In the genomic region with DNA sequence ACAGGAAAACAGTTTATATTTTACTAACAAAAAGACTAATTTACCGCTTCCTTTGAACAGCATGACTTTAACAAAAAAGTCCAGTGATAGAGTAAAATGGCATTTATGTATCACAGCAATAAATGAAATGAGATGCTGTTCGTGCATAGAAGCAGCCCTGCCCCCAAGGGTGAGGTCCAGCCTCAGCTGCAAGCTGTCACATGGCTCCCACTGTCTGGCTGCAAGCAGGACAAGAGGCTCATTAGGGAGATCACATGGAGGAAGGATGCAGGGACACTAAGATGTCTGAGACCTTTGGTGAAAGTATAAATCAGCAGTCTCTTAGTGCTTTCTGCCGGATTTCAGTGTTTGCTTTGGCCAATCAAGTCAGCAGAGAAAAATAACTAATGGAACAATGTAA, we compare ENCODE assay signal across 19 cellular contexts. TPM values are rescaled to one million over a fixed set of nuclear protein-coding genes. Genes with fewer than 3 reads are reported as not detected.
A peak's percentile ranks its signal among the peaks of the same experiment; 100 is the strongest.
DNase-seq lines count a peak whose midpoint lies in the region; ATAC-seq and TF ChIP-seq lines count a peak whose summit lies in the region.
"Had no signal": no experiment of that assay in that cellular context is flagged by ENCODE, and none has a peak within 500 bp of the region (broad histone marks: within the 10 kb centered on the region; RNA-seq: fewer than 3 reads in every experiment).

No MANE protein-coding gene starts in this region.

- H3K9me2 ChIP-seq in GM23338 (ENCODE audit: insufficient read depth), result peaks cover 2% of the 10 kb centered on the region; the same call in 1 of the 2 replicates

- TF ChIP-seq CTCF in GM23338 (conservative IDR thresholded peaks at IDR 0.05; ENCODE audit: low read depth in 2 of 2) (no peak), foreskin keratinocyte (conservative IDR thresholded peaks at IDR 0.05) (no peak)

- no peaks in the 10 kb centered on the region; the same call in 2 of the 3 replicates for H3K9me3 Mint-ChIP-seq in GM23338
- H3K9me3 Mint-ChIP-seq in activated naive CD8-positive, alpha-beta T cell treated with anti-CD3 and anti-CD28 coated beads for 36 hours, result no peaks in the 10 kb centered on the region
- H3K9me3 Mint-ChIP-seq in naive thymus-derived CD4-positive, alpha-beta T cell, result peaks cover 0 to 4% (median 0%) of the 10 kb centered on the region in 11 donors

- no peak overlapping the region for H3K4me2 ChIP-seq in GM23338

- H3K36me3 Mint-ChIP-seq in GM23338 (ENCODE audit: low read depth), result no peaks in the 10 kb centered on the region; the same call in 2 of the 3 replicates
- no peaks in the 10 kb centered on the region for H3K36me3 Mint-ChIP-seq in activated naive CD8-positive, alpha-beta T cell treated with anti-CD3 and anti-CD28 coated beads for 36 hours
- H3K36me3 Mint-ChIP-seq in naive thymus-derived CD4-positive, alpha-beta T cell, result no peaks in the 10 kb centered on the region

- CTCF ChIA-PET in naive thymus-derived CD4-positive, alpha-beta T cell (lab: Charles Lee), result no interaction called here

- H3K4me1 Mint-ChIP-seq in GM23338, result peaks cover 12% of the 10 kb centered on the region
- H3K4me1 Mint-ChIP-seq in activated naive CD8-positive, alpha-beta T cell treated with anti-CD3 and anti-CD28 coated beads for 36 hours, result no peaks in the 10 kb centered on the region
- H3K4me1 Mint-ChIP-seq in naive thymus-derived CD4-positive, alpha-beta T cell, result no peaks in the 10 kb centered on the region

- DNase-seq in GM23338 (ENCODE audit: low spot score), result no peak
- DNase-seq in SJCRH30, result peak; percentile 39 to 52
- peak; percentile 93 for DNase-seq in globus pallidus (ENCODE audit: low spot score)
- peak; percentile 94 for DNase-seq in pons (ENCODE audit: low spot score)
- DNase-seq in activated naive CD8-positive, alpha-beta T cell treated with anti-CD3 and anti-CD28 coated beads for 36 hours, result no peak
- no peak for DNase-seq in foreskin keratinocyte
- DNase-seq in naive thymus-derived CD4-positive, alpha-beta T cell, result no peak
- no peak for DNase-seq in iPS-NIHi11 (ENCODE audit: low spot score)
- DNase-seq: activated CD8-positive, alpha-beta T cell treated with anti-CD3 and anti-CD28 coated beads, Interleukin-2, amount 10 ng/mL, durations not matched to agents 7 days and 5 days; activated gamma-delta T cell; COR-L47; heart right ventricle; left ventricle myocardium superior; NCI-H1092; NCI-H510A; spleen had no signal

- no peaks in the 10 kb centered on the region for H3K9me3 ChIP-seq in SJCRH30 (replicated peaks)
- no peaks in the 10 kb centered on the region for H3K9me3 ChIP-seq in naive thymus-derived CD4-positive, alpha-beta T cell (ENCODE audit: control insufficient read depth in 2 of 3, low read length in 3 of 3)
- H3K9me3 ChIP-seq: breast epithelium, heart right ventricle, neutrophil, spleen, thoracic aorta had no signal

- POLR2A ChIA-PET in naive thymus-derived CD4-positive, alpha-beta T cell (lab: Charles Lee), result no interaction called here

- ATAC-seq in GM23338 (peak; percentile 36; the same call in 1 of the 3 replicates), foreskin keratinocyte (no peak)
- ATAC-seq in naive thymus-derived CD4-positive, alpha-beta T cell, result no peak
- ATAC-seq: activated CD8-positive, alpha-beta T cell treated with anti-CD3 and anti-CD28 coated beads, Interleukin-2, amount 10 ng/mL, durations not matched to agents 7 days and 5 days; heart right ventricle; left ventricle myocardium superior had no signal

- no peak overlapping the region for H2AFZ ChIP-seq in GM23338

- H3K27ac ChIP-seq in GM23338 (ENCODE audit: low read depth) (no peak overlapping the region), SJCRH30 (no peak overlapping the region), foreskin keratinocyte (no peak overlapping the region)
- no peak overlapping the region for H3K27ac ChIP-seq in naive thymus-derived CD4-positive, alpha-beta T cell (ENCODE audit: low read depth, low read length)
- H3K27ac ChIP-seq: breast epithelium, heart right ventricle, neutrophil, spleen, thoracic aorta had no signal

- intact Hi-C loops in naive thymus-derived CD4-positive, alpha-beta T cell (cut with micrococcal nuclease), result no loop called here

- no peak overlapping the region for H3K4me3 ChIP-seq in GM23338
- H3K4me3 ChIP-seq in SJCRH30, result no peak overlapping the region
- no peak overlapping the region for H3K4me3 ChIP-seq in naive thymus-derived CD4-positive, alpha-beta T cell (ENCODE audit: low read length)
- H3K4me3 ChIP-seq: breast epithelium, heart right ventricle, spleen, thoracic aorta had no signal

- H3K79me2 ChIP-seq in GM23338 (replicated peaks; ENCODE audit: insufficient read depth), result no peaks in the 10 kb centered on the region

- no peaks in the 10 kb centered on the region for H4K20me1 ChIP-seq in GM23338 (replicated peaks; ENCODE audit: insufficient read depth)

- H3F3A ChIP-seq in GM23338 (replicated peaks; ENCODE audit: low read depth), result no peaks in the 10 kb centered on the region

- H3K4me1 ChIP-seq in GM23338 (ENCODE audit: insufficient read depth) (peaks cover 15% of the 10 kb centered on the region), SJCRH30 (peaks cover 36% of the 10 kb centered on the region), foreskin keratinocyte (peaks cover 11% of the 10 kb centered on the region)
- no peaks in the 10 kb centered on the region for H3K4me1 ChIP-seq in naive thymus-derived CD4-positive, alpha-beta T cell (ENCODE audit: control insufficient read depth in 2 of 2, insufficient read depth in 2 of 2, low read length in 2 of 2)
- H3K4me1 ChIP-seq: breast epithelium, heart right ventricle, spleen had no signal

- H3K27me3 ChIP-seq in GM23338 (ENCODE audit: insufficient read depth), result no peaks in the 10 kb centered on the region
- no peaks in the 10 kb centered on the region for H3K27me3 ChIP-seq in SJCRH30
- H3K27me3 ChIP-seq in foreskin keratinocyte, result no peaks in the 10 kb centered on the region
- H3K27me3 ChIP-seq in naive thymus-derived CD4-positive, alpha-beta T cell (ENCODE audit: control insufficient read depth in 2 of 2, insufficient read depth in 2 of 2, low read length in 2 of 2), result no peaks in the 10 kb centered on the region
- H3K27me3 ChIP-seq: breast epithelium had no signal

- H3K36me3 ChIP-seq in GM23338 (ENCODE audit: insufficient read depth) (no peaks in the 10 kb centered on the region), SJCRH30 (peaks cover 58% of the 10 kb centered on the region)
- H3K36me3 ChIP-seq in naive thymus-derived CD4-positive, alpha-beta T cell (ENCODE audit: control insufficient read depth in 2 of 3, insufficient read depth in 3 of 3, low read length in 3 of 3), result no peaks in the 10 kb centered on the region
- H3K36me3 ChIP-seq: breast epithelium, heart right ventricle, neutrophil, spleen, thoracic aorta had no signal

- H3K27ac Mint-ChIP-seq in GM23338, result no peak overlapping the region
- no peak overlapping the region for H3K27ac Mint-ChIP-seq in activated naive CD8-positive, alpha-beta T cell treated with anti-CD3 and anti-CD28 coated beads for 36 hours
- no peak overlapping the region for H3K27ac Mint-ChIP-seq in naive thymus-derived CD4-positive, alpha-beta T cell
- H3K27ac Mint-ChIP-seq: activated CD8-positive, alpha-beta T cell treated with anti-CD3 and anti-CD28 coated beads, Interleukin-2, amount 10 ng/mL, durations not matched to agents 7 days and 5 days had no signal

- no peak overlapping the region for H3K4me3 Mint-ChIP-seq in GM23338
- no peak overlapping the region for H3K4me3 Mint-ChIP-seq in activated naive CD8-positive, alpha-beta T cell treated with anti-CD3 and anti-CD28 coated beads for 36 hours
- H3K4me3 Mint-ChIP-seq in naive thymus-derived CD4-positive, alpha-beta T cell, result no peak overlapping the region
- H3K4me3 Mint-ChIP-seq: activated CD8-positive, alpha-beta T cell treated with anti-CD3 and anti-CD28 coated beads, Interleukin-2, amount 10 ng/mL, durations not matched to agents 7 days and 5 days had no signal

- H3K27me3 Mint-ChIP-seq in GM23338 (ENCODE audit: insufficient read depth, low read depth, poor library complexity), result no peaks in the 10 kb centered on the region
- H3K27me3 Mint-ChIP-seq in activated naive CD8-positive, alpha-beta T cell treated with anti-CD3 and anti-CD28 coated beads for 36 hours, result peaks cover 20% of the 10 kb centered on the region
- H3K27me3 Mint-ChIP-seq in naive thymus-derived CD4-positive, alpha-beta T cell, result peaks cover 0 to 24% (median 11%) of the 10 kb centered on the region in 5 donors

TF ChIP-seq in GM23338, 12 proteins besides CTCF, POLR2A, EP300 and RAD21 (continues in another document):
- TF ChIP-seq, protein P1, sequence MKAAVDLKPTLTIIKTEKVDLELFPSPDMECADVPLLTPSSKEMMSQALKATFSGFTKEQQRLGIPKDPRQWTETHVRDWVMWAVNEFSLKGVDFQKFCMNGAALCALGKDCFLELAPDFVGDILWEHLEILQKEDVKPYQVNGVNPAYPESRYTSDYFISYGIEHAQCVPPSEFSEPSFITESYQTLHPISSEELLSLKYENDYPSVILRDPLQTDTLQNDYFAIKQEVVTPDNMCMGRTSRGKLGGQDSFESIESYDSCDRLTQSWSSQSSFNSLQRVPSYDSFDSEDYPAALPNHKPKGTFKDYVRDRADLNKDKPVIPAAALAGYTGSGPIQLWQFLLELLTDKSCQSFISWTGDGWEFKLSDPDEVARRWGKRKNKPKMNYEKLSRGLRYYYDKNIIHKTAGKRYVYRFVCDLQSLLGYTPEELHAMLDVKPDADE (IDR thresholded peaks at IDR 0.05), result no peak
- TF ChIP-seq EZH2phosphoT487 (IDR thresholded peaks at IDR 0.05; ENCODE audit: unreplicated experiment), result no peak
- no peak for TF ChIP-seq ZNF114 (CRISPR knock-in tag; IDR thresholded peaks at IDR 0.05)
- no peak for TF ChIP-seq POLR2AphosphoS5 (IDR thresholded peaks at IDR 0.05; ENCODE audit: low read depth)
- no peak for TF ChIP-seq JUNB (IDR thresholded peaks at IDR 0.05; ENCODE audit: unreplicated experiment)
- TF ChIP-seq CREB1 (CRISPR knock-in tag; IDR thresholded peaks at IDR 0.05; ENCODE audit: low read depth), result no peak
- no peak for TF ChIP-seq ZNF331 (CRISPR knock-in tag; IDR thresholded peaks at IDR 0.05; ENCODE audit: low read depth)

RNA-seq across cellular contexts. Expression of a gene that starts 23.0 kb away (rescaled TPM):
- total RNA-seq in GM23338 (2014; rRNA removed; shearing (Covaris generic)), result 0.17 TPM in 1 of 2 replicates, not detected in the other
- polyA plus RNA-seq in GM23338 (2016; fragmentation: Nextera tagmentation; extraction: Ambion mirVana) (0.13 and 0.21 TPM in 2 replicates), foreskin keratinocyte (0.62 and 1.1 TPM in 2 replicates)
- total RNA-seq in SJCRH30 (2014; rRNA removed; shearing (Covaris generic)), result 5.9 and 9.4 TPM in 2 replicates
- total RNA-seq in activated naive CD8-positive, alpha-beta T cell treated with anti-CD3 and anti-CD28 coated beads for 36 hours, result not detected
- 1.1 and 1.7 TPM in 2 replicates for total RNA-seq in foreskin keratinocyte
- total RNA-seq in naive thymus-derived CD4-positive, alpha-beta T cell, result not detected
- not detected for polyA plus RNA-seq in naive thymus-derived CD4-positive, alpha-beta T cell
- total RNA-seq: activated CD8-positive, alpha-beta T cell treated with anti-CD3 and anti-CD28 coated beads, Interleukin-2, amount 10 ng/mL, durations not matched to agents 7 days and 5 days had no signal

Comparison
In these comparisons a context has a peak if more than half of its experiments do, and no peak if none do; other contexts are left out.
1. DNase-seq: peak in SJCRH30 (2 of 2), globus pallidus (single experiment) and pons (single experiment); none in GM23338 (single experiment), activated naive CD8-positive, alpha-beta T cell treated with anti-CD3 and anti-CD28 coated beads for 36 hours (single experiment), foreskin keratinocyte (0 of 2), naive thymus-derived CD4-positive, alpha-beta T cell (0 of 9) and iPS-NIHi11 (single experiment).